In the genomic region with DNA sequence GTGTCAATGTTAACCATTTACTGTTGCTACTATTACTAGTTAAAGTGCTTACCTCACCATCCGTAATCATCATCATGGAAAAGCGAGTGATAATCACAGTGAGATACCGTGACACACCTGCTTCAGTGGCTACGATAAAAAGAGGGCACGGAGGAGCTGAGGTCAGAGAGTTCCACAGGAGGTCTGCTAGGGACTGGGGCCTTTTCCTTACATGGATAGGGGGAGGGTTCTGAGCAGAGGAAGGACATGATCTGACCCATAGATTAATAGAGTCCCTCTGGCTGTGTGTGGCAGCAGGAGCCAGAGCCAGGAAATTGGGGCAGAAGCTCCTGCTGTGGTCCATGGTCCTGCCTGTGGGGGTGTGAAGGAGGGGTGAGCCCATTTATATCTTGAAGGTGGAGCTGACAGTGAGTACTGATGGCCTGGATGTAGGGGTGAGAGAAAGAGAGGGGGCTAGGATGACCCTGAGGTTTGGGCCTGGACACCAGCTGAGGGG, we compare ENCODE assay signal across 14 cellular contexts.
DNase-seq lines count a peak whose midpoint lies in the region; ATAC-seq and TF ChIP-seq lines count a peak whose summit lies in the region.
"Had no signal": no experiment of that assay in that cellular context is flagged by ENCODE, and none has a peak within 500 bp of the region (broad histone marks: within the 10 kb centered on the region; RNA-seq: fewer than 3 reads in every experiment).

No MANE protein-coding gene starts in this region.

- H3K4me3 Mint-ChIP-seq in CD4-positive, alpha-beta T cell, result no peak overlapping the region
- H3K4me3 Mint-ChIP-seq in neural crest cell, result no peak overlapping the region
- H3K4me3 Mint-ChIP-seq: activated naive CD8-positive, alpha-beta T cell treated with anti-CD3 and anti-CD28 coated beads, Interleukin-2, amount 10 ng/mL, durations not matched to agents 7 days and 5 days had no signal

- no peaks in the 10 kb centered on the region for H3K36me3 ChIP-seq in Karpas-422 (ENCODE audit: insufficient read depth, low read length)
- H3K36me3 ChIP-seq in upper lobe of left lung, result peaks cover 0 to 3% (median 0%) of the 10 kb centered on the region in 4 donors

- TF ChIP-seq CTCF in CD4-positive, alpha-beta T cell (IDR thresholded peaks at IDR 0.05), result no peak
- no peak for TF ChIP-seq CTCF in neural crest cell (conservative IDR thresholded peaks at IDR 0.05)
- no peak for TF ChIP-seq CTCF in upper lobe of left lung (IDR thresholded peaks at IDR 0.05)

- H3K9me3 Mint-ChIP-seq in CD4-positive, alpha-beta T cell, result no peaks in the 10 kb centered on the region
- H3K9me3 Mint-ChIP-seq in activated naive CD4-positive, alpha-beta T cell treated with anti-CD3 and anti-CD28 coated beads, Interleukin-2, amount 50 U/mL, for 72 hours, result no peaks in the 10 kb centered on the region
- H3K9me3 Mint-ChIP-seq in neural crest cell, result no peaks in the 10 kb centered on the region

- POLR2A ChIA-PET in CD4-positive, alpha-beta T cell (lab: Charles Lee), result no interaction called here

- H3K4me1 ChIP-seq in Karpas-422 (ENCODE audit: low read length) (peaks cover 68% of the 10 kb centered on the region), upper lobe of left lung (peaks cover 0 to 2% (median 0%) of the 10 kb centered on the region in 4 donors)

- H3K36me3 Mint-ChIP-seq in CD4-positive, alpha-beta T cell (ENCODE audit: low read depth), result no peaks in the 10 kb centered on the region
- peaks cover 0 to 5% of the 10 kb centered on the region in 2 donors for H3K36me3 Mint-ChIP-seq in activated naive CD4-positive, alpha-beta T cell treated with anti-CD3 and anti-CD28 coated beads, Interleukin-2, amount 50 U/mL, for 72 hours
- peaks cover 4% of the 10 kb centered on the region for H3K36me3 Mint-ChIP-seq in neural crest cell (ENCODE audit: low read depth)

- H3K9me2 ChIP-seq in Karpas-422 (replicated peaks; ENCODE audit: insufficient read depth, low read length), result no peaks in the 10 kb centered on the region

- H4K20me1 ChIP-seq in Karpas-422 (ENCODE audit: insufficient read depth, low read depth, low read length), result no peaks in the 10 kb centered on the region

- peak overlapping the region; percentile 41 for H3K9ac ChIP-seq in Karpas-422 (ENCODE audit: low read length)

- TF ChIP-seq EP300 in upper lobe of left lung (IDR thresholded peaks at IDR 0.05), result no peak

- peak overlapping the region; percentile 83 for H3K27ac Mint-ChIP-seq in CD4-positive, alpha-beta T cell
- peak overlapping the region; percentile 87 to 95 for H3K27ac Mint-ChIP-seq in activated naive CD4-positive, alpha-beta T cell treated with anti-CD3 and anti-CD28 coated beads, Interleukin-2, amount 50 U/mL, for 72 hours
- peak overlapping the region; percentile 38 for H3K27ac Mint-ChIP-seq in neural crest cell (ENCODE audit: unreplicated experiment)
- H3K27ac Mint-ChIP-seq: activated naive CD8-positive, alpha-beta T cell treated with anti-CD3 and anti-CD28 coated beads, Interleukin-2, amount 10 ng/mL, durations not matched to agents 7 days and 5 days had no signal

- H3K4me3 ChIP-seq in Karpas-422 (ENCODE audit: low read length) (no peak overlapping the region), upper lobe of left lung (no peak overlapping the region)

- DNase-seq in CD4-positive, alpha-beta T cell, result no peak
- no peak for DNase-seq in Karpas-422
- no peak for DNase-seq in activated naive CD4-positive, alpha-beta T cell treated with anti-CD3 and anti-CD28 coated beads, Interleukin-2, amount 50 U/mL, for 72 hours (ENCODE audit: low spot score in 2 of 2)
- DNase-seq in neural crest cell (ENCODE audit: low read depth, low spot score), result no peak
- DNase-seq in hepatic stellate cell (ENCODE audit: low spot score), result no peak
- DNase-seq in upper lobe of left lung, result no peak
- DNase-seq: activated CD8-positive, alpha-beta memory T cell treated with anti-CD3 and anti-CD28 coated beads, Interleukin-2, amount 50 U/mL, for 4 hours; activated naive CD8-positive, alpha-beta T cell treated with anti-CD3 and anti-CD28 coated beads, Interleukin-2, amount 10 ng/mL, durations not matched to agents 7 days and 5 days; GOT3; left ventricle myocardium superior; NCI-H1930; NCI-H524 treated with DMSO at 0.1 percent for 48 hours had no signal

- no peak overlapping the region for H3K27ac ChIP-seq in CD4-positive, alpha-beta T cell (ENCODE audit: low read depth, low read length)
- H3K27ac ChIP-seq in Karpas-422 (ENCODE audit: low read length) (peak overlapping the region; percentile 100), upper lobe of left lung (no peak overlapping the region)

- no peak overlapping the region for H2AFZ ChIP-seq in Karpas-422 (ENCODE audit: low read length)

- no peaks in the 10 kb centered on the region for H3K9me3 ChIP-seq in CD4-positive, alpha-beta T cell (ENCODE audit: control insufficient read depth, low read length)
- no peaks in the 10 kb centered on the region for H3K9me3 ChIP-seq in Karpas-422 (ENCODE audit: low read length)
- H3K9me3 ChIP-seq in upper lobe of left lung, result no peaks in the 10 kb centered on the region

- H3K79me2 ChIP-seq in Karpas-422 (ENCODE audit: low read length), result peaks cover 48% of the 10 kb centered on the region

- no peak for ATAC-seq in CD4-positive, alpha-beta T cell (ENCODE audit: poor library complexity)
- no peak for ATAC-seq in activated naive CD4-positive, alpha-beta T cell treated with anti-CD3 and anti-CD28 coated beads, Interleukin-2, amount 50 U/mL, for 72 hours
- ATAC-seq in HG03521 (IDR thresholded peaks at IDR 0.05; ENCODE audit: unreplicated experiment) (no peak), upper lobe of left lung (ENCODE audit: low FRiP score in 2 of 2) (no peak)
- ATAC-seq: activated CD4-positive, CD25-positive, alpha-beta regulatory T cell treated with anti-CD3 and anti-CD28 coated beads, Interleukin-2, amount 50 U/mL, for 24 hours; left ventricle myocardium superior had no signal

- peaks cover 35% of the 10 kb centered on the region for H3K4me1 Mint-ChIP-seq in CD4-positive, alpha-beta T cell (ENCODE audit: low read depth)
- peaks cover 37% of the 10 kb centered on the region for H3K4me1 Mint-ChIP-seq in neural crest cell

- peak overlapping the region; percentile 80 for H3K4me2 ChIP-seq in Karpas-422 (ENCODE audit: low read depth, low read length, poor library complexity, severe bottlenecking)

- H3K27me3 Mint-ChIP-seq in CD4-positive, alpha-beta T cell, result no peaks in the 10 kb centered on the region
- no peaks in the 10 kb centered on the region for H3K27me3 Mint-ChIP-seq in neural crest cell (ENCODE audit: low read depth)
- H3K27me3 Mint-ChIP-seq: activated naive CD8-positive, alpha-beta T cell treated with anti-CD3 and anti-CD28 coated beads, Interleukin-2, amount 10 ng/mL, durations not matched to agents 7 days and 5 days had no signal

- intact Hi-C loops in CD4-positive, alpha-beta T cell (cut with DNase I, micrococcal nuclease), result no loop called here

- 93 to 95% methylated on average over 5 of the region's 5 CpGs for WGBS in upper lobe of left lung, 2 donors

- no peaks in the 10 kb centered on the region for H3K27me3 ChIP-seq in CD4-positive, alpha-beta T cell (ENCODE audit: control insufficient read depth, insufficient read depth, low read length)
- H3K27me3 ChIP-seq in Karpas-422 (ENCODE audit: low read length) (no peaks in the 10 kb centered on the region), upper lobe of left lung (no peaks in the 10 kb centered on the region)

- CTCF ChIA-PET in CD4-positive, alpha-beta T cell (lab: Charles Lee), result interaction anchor here (1.0 kb wide), 1 partner anchor 133 kb away, joined by 5 read pairs; no protein-coding TSS in a partner anchor

- no peak for TF ChIP-seq POLR2A in upper lobe of left lung (IDR thresholded peaks at IDR 0.05)

Comparison
In these comparisons a context has a peak if more than half of its experiments do, and no peak if none do; other contexts are left out.
1. H3K27ac Mint-ChIP-seq: peak in every context shown above with its lines; median percentile 91 in activated naive CD4-positive, alpha-beta T cell treated with anti-CD3 and anti-CD28 coated beads, Interleukin-2, amount 50 U/mL, for 72 hours; 83 in CD4-positive, alpha-beta T cell; 38 in neural crest cell.